ENCODE assay signal across 20 cellular contexts in the genomic region with DNA sequence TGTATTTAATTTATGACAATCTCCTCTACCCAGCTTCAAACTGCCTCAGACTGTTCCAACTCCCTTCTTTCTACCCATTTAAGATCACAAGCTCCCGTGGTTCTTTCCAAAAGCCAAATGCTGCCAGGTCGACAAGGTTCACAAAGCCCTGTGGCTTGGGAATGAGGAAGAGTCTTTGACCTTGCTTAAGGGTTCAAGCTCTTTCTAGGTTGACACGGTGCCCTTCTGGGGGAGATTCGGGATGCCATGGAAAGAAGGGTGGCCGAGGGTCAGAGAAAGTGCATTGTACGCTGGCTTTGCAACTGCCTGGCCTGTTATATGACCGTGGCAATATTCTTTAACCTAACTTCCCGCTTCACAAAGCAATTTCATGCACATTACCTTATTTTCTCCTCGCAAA.
"Had no signal": no experiment of that assay in that cellular context is flagged by ENCODE, and none has a peak within 500 bp of the region (broad histone marks: within the 10 kb centered on the region; RNA-seq: fewer than 3 reads in every experiment).

No MANE protein-coding gene starts in this region.

- ATAC-seq: foreskin keratinocyte, gastroesophageal sphincter, heart left ventricle, left colon, left lung, left ventricle myocardium superior, lower lobe of right lung, mucosa of descending colon had no signal

- H3K9me3 Mint-ChIP-seq: dendritic cell treated with granulocyte-macrophage colony-stimulating factor and Interleukin-4, amounts not matched to agents 40 ng/mL and 50 ng/mL, for 4 days had no signal

- H3K4me1 Mint-ChIP-seq: immature natural killer cell, naive B cell had no signal

- H3K27ac Mint-ChIP-seq: dendritic cell treated with granulocyte-macrophage colony-stimulating factor and Interleukin-4, amounts not matched to agents 40 ng/mL and 50 ng/mL, for 4 days; immature natural killer cell; mesothelial cell of epicardium had no signal

- DNase-seq: colonic mucosa; cortex of kidney; effector CD4-positive, alpha-beta T cell; effector memory CD4-positive, alpha-beta T cell; foreskin keratinocyte; heart left ventricle; hypothalamus; immature natural killer cell; kidney; kidney glomerular epithelial cell; left colon; left lung; left ventricle myocardium superior; lower lobe of right lung; mesenchymal stem cell; mucosa of descending colon; naive B cell had no signal

- H3K36me3 Mint-ChIP-seq: immature natural killer cell, naive B cell had no signal

- H3K4me3 Mint-ChIP-seq: dendritic cell treated with granulocyte-macrophage colony-stimulating factor and Interleukin-4, amounts not matched to agents 40 ng/mL and 50 ng/mL, for 4 days; immature natural killer cell; mesothelial cell of epicardium; naive B cell had no signal
